Comparison of ENCODE assay signal across 7 cellular contexts in the genomic region with DNA sequence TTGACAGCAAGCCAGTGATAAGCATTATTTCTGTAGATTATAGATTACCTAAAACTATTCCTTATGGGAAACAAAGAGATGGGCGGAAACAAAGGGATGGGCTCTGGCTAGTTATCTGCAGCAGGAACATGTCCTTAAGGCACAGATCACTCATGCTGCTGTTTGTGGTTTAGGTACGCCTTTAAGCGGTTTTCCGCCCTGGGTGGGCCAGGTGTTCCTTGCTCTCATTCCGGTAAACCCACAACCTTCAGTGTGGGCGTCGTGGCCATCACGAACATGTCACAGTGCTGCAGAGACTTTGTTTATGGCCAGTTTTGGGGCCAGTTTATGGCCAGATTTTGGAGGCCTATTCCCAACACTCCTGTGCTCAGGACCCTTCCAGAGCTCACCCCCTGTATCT. TPM values are rescaled to one million over a fixed set of nuclear protein-coding genes. Genes with fewer than 3 reads are reported as not detected.
DNase-seq lines count a peak whose midpoint lies in the region; ATAC-seq, FAIRE-seq and TF ChIP-seq lines count a peak whose summit lies in the region.
"Not testable (repeated sequence)": the region's sequence is repeated elsewhere in the genome, so short reads cannot be mapped to it uniquely, and the experiment has no call there.

No MANE protein-coding gene starts in this region.

- not testable (repeated sequence) for H3K36me3 ChIP-seq in DND-41 (ENCODE audit: insufficient read depth, low read length); GM12878 (ENCODE audit: control insufficient read depth in 2 of 2, insufficient read depth in 2 of 2, low read length in 1 of 2)

- H3K4me3 Mint-ChIP-seq in activated CD4-positive, alpha-beta T cell treated with anti-CD3 and anti-CD28 coated beads, Interleukin-2, amount 10 ng/mL, durations not matched to agents 24 days and 14 days; activated CD8-positive, alpha-beta memory T cell treated with anti-CD3 and anti-CD28 coated beads, Interleukin-2, amount 10 ng/mL, durations not matched to agents 7 days and 5 days: not testable (repeated sequence)
- peak overlapping the region in 3 of 10 donors; percentile 19 to 48 (median 39) for H3K4me3 Mint-ChIP-seq in naive thymus-derived CD8-positive, alpha-beta T cell

- H3K27ac ChIP-seq in DND-41 (ENCODE audit: low read length); GM12878 (ENCODE audit: control insufficient read depth, insufficient read depth): not testable (repeated sequence)

- not testable (repeated sequence) for H3K9me3 ChIP-seq in DND-41 (ENCODE audit: insufficient read depth, low read length, severe bottlenecking); GM12878 (replicated peaks; ENCODE audit: control insufficient read depth, insufficient read depth, low read length)

- not testable (repeated sequence) for TF ChIP-seq EP300 in GM12878 (IDR thresholded peaks at IDR 0.05; ENCODE audit: borderline replicate concordance in 1 of 2, control insufficient read depth in 1 of 2, low read depth in 2 of 2, low read length in 2 of 2)

- TF ChIP-seq POLR2A in GM12878 (IDR thresholded peaks at IDR 0.05; ENCODE audit: low read depth, low read length), result not testable (repeated sequence)

- peaks cover 26% of the 10 kb centered on the region for H3K4me1 Mint-ChIP-seq in activated CD4-positive, alpha-beta T cell treated with anti-CD3 and anti-CD28 coated beads, Interleukin-2, amount 10 ng/mL, durations not matched to agents 24 days and 14 days
- peaks cover 35% of the 10 kb centered on the region for H3K4me1 Mint-ChIP-seq in activated CD8-positive, alpha-beta memory T cell treated with anti-CD3 and anti-CD28 coated beads, Interleukin-2, amount 10 ng/mL, durations not matched to agents 7 days and 5 days
- H3K4me1 Mint-ChIP-seq in naive thymus-derived CD8-positive, alpha-beta T cell, result peaks cover 0 to 28% (median 21%) of the 10 kb centered on the region in 4 donors

- intact Hi-C loops in activated CD4-positive, alpha-beta T cell treated with anti-CD3 and anti-CD28 coated beads, Interleukin-2, amount 10 ng/mL, durations not matched to agents 24 days and 14 days (cut with micrococcal nuclease); GM12878 (cut with micrococcal nuclease; ENCODE audit: unreplicated experiment): not testable (repeated sequence)

- not testable (repeated sequence) for H3K4me2 ChIP-seq in DND-41 (ENCODE audit: insufficient read depth, low read length); GM12878 (ENCODE audit: control insufficient read depth, insufficient read depth)

- SMC1A ChIA-PET in GM12878 (lab: Charles Lee; ENCODE audit: uncharacterized antibody, unreplicated experiment), result interaction anchor here (0.8 kb wide), 1 partner anchor 31 kb away, joined by 3 read pairs; no protein-coding TSS in a partner anchor

- not testable (repeated sequence) for H3K9me3 Mint-ChIP-seq in activated CD4-positive, alpha-beta T cell treated with anti-CD3 and anti-CD28 coated beads, Interleukin-2, amount 10 ng/mL, durations not matched to agents 24 days and 14 days; activated CD8-positive, alpha-beta memory T cell treated with anti-CD3 and anti-CD28 coated beads, Interleukin-2, amount 10 ng/mL, durations not matched to agents 7 days and 5 days (ENCODE audit: low read depth)
- peaks cover 0 to 16% (median 0%) of the 10 kb centered on the region in 9 donors for H3K9me3 Mint-ChIP-seq in naive thymus-derived CD8-positive, alpha-beta T cell

- not testable (repeated sequence) for H3K4me3 ChIP-seq in DND-41 (ENCODE audit: low read depth in 1 of 2, low read length in 2 of 2); GM12878

- not testable (repeated sequence) for H3K9ac ChIP-seq in DND-41 (ENCODE audit: low read depth, low read length); GM12878 (ENCODE audit: control insufficient read depth, insufficient read depth, low read length)

- ATAC-seq in DND-41 (ENCODE audit: insufficient read depth, low read depth); activated CD8-positive, alpha-beta memory T cell treated with anti-CD3 and anti-CD28 coated beads, Interleukin-2, amount 10 ng/mL, durations not matched to agents 7 days and 5 days; GM12878; naive thymus-derived CD8-positive, alpha-beta T cell: not testable (repeated sequence)

- 52% methylated on average over 8 of the region's 8 CpGs for WGBS in GM12878 (ENCODE audit: insufficient coverage, insufficient replicate concordance, low lambda C conversion rate, missing lambda C conversion rate)

- TF ChIP-seq CTCF in DND-41 (IDR thresholded peaks at IDR 0.05; ENCODE audit: borderline replicate concordance, extremely low read depth, low read length, poor library complexity, severe bottlenecking); GM12878 (IDR thresholded peaks at IDR 0.05 in 2 of 3, conservative IDR thresholded peaks at IDR 0.05 in 1 of 3; ENCODE audit: control insufficient read depth in 2 of 3, extremely low read depth in 1 of 3, insufficient read depth in 1 of 3, low read depth in 3 of 3, low read length in 3 of 3): not testable (repeated sequence)

- H4K20me1 ChIP-seq in DND-41 (ENCODE audit: insufficient read depth, low read length); GM12878 (ENCODE audit: control insufficient read depth, insufficient read depth): not testable (repeated sequence)

- H3K4me1 ChIP-seq in DND-41 (ENCODE audit: insufficient read depth, low read length), result peaks cover 19% of the 10 kb centered on the region
- not testable (repeated sequence) for H3K4me1 ChIP-seq in GM12878 (ENCODE audit: control insufficient read depth, insufficient read depth, low read length)

- H3K27ac Mint-ChIP-seq in activated CD4-positive, alpha-beta T cell treated with anti-CD3 and anti-CD28 coated beads, Interleukin-2, amount 10 ng/mL, durations not matched to agents 24 days and 14 days, result peak overlapping the region; percentile 44
- H3K27ac Mint-ChIP-seq in activated CD8-positive, alpha-beta memory T cell treated with anti-CD3 and anti-CD28 coated beads, Interleukin-2, amount 10 ng/mL, durations not matched to agents 7 days and 5 days, result peak overlapping the region; percentile 72
- peak overlapping the region in 7 of 10 donors; percentile 11 to 73 (median 41) for H3K27ac Mint-ChIP-seq in naive thymus-derived CD8-positive, alpha-beta T cell

- RAD21 ChIA-PET in GM12878 (lab: Charles Lee; ENCODE audit: unreplicated experiment), result not testable (repeated sequence)

- peak; percentile 17 for DNase-seq in DND-41
- peak; percentile 81 for DNase-seq in activated CD4-positive, alpha-beta T cell treated with anti-CD3 and anti-CD28 coated beads, Interleukin-2, amount 10 ng/mL, durations not matched to agents 24 days and 14 days
- peak; percentile 85 for DNase-seq in activated CD8-positive, alpha-beta memory T cell treated with anti-CD3 and anti-CD28 coated beads, Interleukin-2, amount 10 ng/mL, durations not matched to agents 7 days and 5 days
- peak; percentile 7 for DNase-seq in activated effector memory CD4-positive, alpha-beta T cell treated with Interleukin-2 at 50 U/mL for 16 hours
- not testable (repeated sequence) for DNase-seq in GM12878 (ENCODE audit: low read depth, low spot score)
- DNase-seq in naive thymus-derived CD8-positive, alpha-beta T cell, result peak in 6 of 10 donors; percentile 6 to 53 (median 26)
- peak; percentile 10 for DNase-seq in stimulated activated CD8-positive, alpha-beta memory T cell treated with anti-CD3 and anti-CD28 coated beads, Interleukin-4, amount 100 ng/mL, for 24 hours (ENCODE audit: low read depth)

- TF ChIP-seq RAD21 in GM12878 (IDR thresholded peaks at IDR 0.05; ENCODE audit: insufficient read depth, low read depth, low read length), result not testable (repeated sequence)

- not testable (repeated sequence) for H3K27me3 Mint-ChIP-seq in activated CD4-positive, alpha-beta T cell treated with anti-CD3 and anti-CD28 coated beads, Interleukin-2, amount 10 ng/mL, durations not matched to agents 24 days and 14 days; activated CD8-positive, alpha-beta memory T cell treated with anti-CD3 and anti-CD28 coated beads, Interleukin-2, amount 10 ng/mL, durations not matched to agents 7 days and 5 days; naive thymus-derived CD8-positive, alpha-beta T cell

- H3K27me3 ChIP-seq in DND-41 (ENCODE audit: insufficient read depth, low read length, poor library complexity); GM12878 (replicated peaks in 1 of 2; ENCODE audit: control insufficient read depth in 2 of 2, insufficient read depth in 2 of 2, low read length in 1 of 2): not testable (repeated sequence)

- CTCF ChIA-PET in activated CD8-positive, alpha-beta memory T cell treated with anti-CD3 and anti-CD28 coated beads, Interleukin-2, amount 10 ng/mL, durations not matched to agents 7 days and 5 days (lab: Charles Lee), result interaction anchor here (1.1 kb wide), 1 partner anchor 147 kb away, joined by 4 read pairs; no protein-coding TSS in a partner anchor
- CTCF ChIA-PET in GM12878 (lab: Yijun Ruan, JAX), result not testable (repeated sequence)

- POLR2A ChIA-PET in GM12878 (lab: Charles Lee); naive thymus-derived CD8-positive, alpha-beta T cell (lab: Charles Lee): not testable (repeated sequence)

- not testable (repeated sequence) for BruUV-seq in GM12878 (replicated peaks; lab: Mats Ljungman, UMichigan)

- in situ Hi-C loops in GM12878 (cut with MboI), result not testable (repeated sequence)

- not testable (repeated sequence) for FAIRE-seq in GM12878 (lab: Jason Lieb, UNC)

- not testable (repeated sequence) for H2AFZ ChIP-seq in DND-41 (ENCODE audit: low read depth, low read length); GM12878 (ENCODE audit: control insufficient read depth, low read depth, low read length)

- H3K79me2 ChIP-seq in DND-41 (ENCODE audit: insufficient read depth, low read length); GM12878 (ENCODE audit: control insufficient read depth, insufficient read depth, low read length): not testable (repeated sequence)

- H3K36me3 Mint-ChIP-seq in activated CD4-positive, alpha-beta T cell treated with anti-CD3 and anti-CD28 coated beads, Interleukin-2, amount 10 ng/mL, durations not matched to agents 24 days and 14 days (ENCODE audit: low read depth); naive thymus-derived CD8-positive, alpha-beta T cell: not testable (repeated sequence)
- peaks cover 13% of the 10 kb centered on the region for H3K36me3 Mint-ChIP-seq in activated CD8-positive, alpha-beta memory T cell treated with anti-CD3 and anti-CD28 coated beads, Interleukin-2, amount 10 ng/mL, durations not matched to agents 7 days and 5 days

RNA-seq across cellular contexts. Expression of gene IDH2, which starts 37.3 kb away (rescaled TPM):
- 111 and 119 TPM in 2 replicates for total RNA-seq in activated CD4-positive, alpha-beta T cell treated with anti-CD3 and anti-CD28 coated beads, Interleukin-2, amount 10 ng/mL, durations not matched to agents 24 days and 14 days
- total RNA-seq in activated CD8-positive, alpha-beta memory T cell treated with anti-CD3 and anti-CD28 coated beads, Interleukin-2, amount 10 ng/mL, durations not matched to agents 7 days and 5 days, result 100 to 1,000 TPM; 196 to 293 TPM
- total RNA-seq in GM12878 (2013; cell fraction: nucleolus; rRNA removed), result 49.5 and 49.8 TPM in 2 replicates
- total RNA-seq in GM12878 (2014; rRNA removed) (272 and 292 TPM in 2 replicates), GM12878 (2014; rRNA removed; fragmentation: Illumina TruSeq; extraction: Trizol) (164 and 165 TPM in 2 replicates), GM12878 (2021) (271 and 294 TPM in 2 replicates)
- polyA plus RNA-seq in GM12878 (2011; ENCODE audit: low read depth), result 58.3 TPM
- polyA plus RNA-seq in GM12878 (2011; rRNA removed) (130 and 247 TPM in 2 replicates), GM12878 (2014; fragmentation: Illumina TruSeq; extraction: Trizol) (143 and 238 TPM in 2 replicates), GM12878 (2014; fragmentation: Nextera tagmentation; extraction: Ambion mirVana) (10 to 100 TPM in 1 of 2 experiments, 1 to 10 TPM in 1; 2.3 to 15.4 TPM), GM12878 (2014; rRNA removed) (225 and 254 TPM in 2 replicates), GM12878 (2016; fragmentation: Nextera tagmentation; extraction: Ambion mirVana) (100 to 1,000 TPM; 318 to 358 TPM)
- 206 and 263 TPM in 2 replicates for polyA plus RNA-seq in GM12878 (2011; cell fraction: cytosol; rRNA removed)
- polyA plus RNA-seq in GM12878 (2011; cell fraction: nucleus; rRNA removed), result 176 and 184 TPM in 2 replicates
- polyA plus RNA-seq in GM12878 (2012), result 143 and 156 TPM in 2 replicates
- 164 and 240 TPM in 2 replicates for polyA minus RNA-seq in GM12878 (2011; rRNA and poly(A)+ RNA removed)
- polyA minus RNA-seq in GM12878 (2011; cell fraction: cytosol; rRNA and poly(A)+ RNA removed), result 90.0 and 92.1 TPM in 2 replicates
- polyA minus RNA-seq in GM12878 (2011; cell fraction: nucleus; rRNA and poly(A)+ RNA removed), result 22.4 and 26.4 TPM in 2 replicates
- 10 to 100 TPM; 26.9 to 29.6 TPM for total RNA-seq in naive thymus-derived CD8-positive, alpha-beta T cell
- polyA plus RNA-seq in naive thymus-derived CD8-positive, alpha-beta T cell, result 10 to 100 TPM; 71.5 to 97.7 (median 80.1) TPM
